ENCODE assay signal across 8 cellular contexts in genomic region chr1:208243851-208244583, GRCh38. TPM values are rescaled to one million over a fixed set of nuclear protein-coding genes. Genes with fewer than 3 reads are reported as not detected.
A peak's percentile ranks its signal among the peaks of the same experiment; 100 is the strongest.
DNase-seq lines count a peak whose midpoint lies in the region; ATAC-seq, FAIRE-seq and TF ChIP-seq lines count a peak whose summit lies in the region.

TSS of gene PLXNA2 (minus strand) at chr1:208244384. CDS start at chr1:208217922, 26,462 bp downstream.

- 0 to 1% (median 1%) methylated on average over 34 to 84 of the region's 84 CpGs for WGBS in heart left ventricle, 4 donors
- WGBS in trophoblast cell (ENCODE audit: extremely low coverage, insufficient coverage, insufficient read length) = no CpG with 5 or more reads among the region's 84 CpGs

- H3K4me2 ChIP-seq in trophoblast cell (ENCODE audit: low read length) = peak within 1 kb of the TSS; percentile 89

- H3K27me3 ChIP-seq in ACC112 (ENCODE audit: insufficient read depth, low read length) (no peaks in the 10 kb centered on the region), heart left ventricle (peaks cover 0 to 14% (median 0%) of the 10 kb centered on the region in 9 donors), trophoblast cell (ENCODE audit: insufficient read depth, low read length) (no peaks in the 10 kb centered on the region)

- H3K4ac ChIP-seq in trophoblast cell (ENCODE audit: low read depth, low read length) = peak within 1 kb of the TSS; percentile 97

- TF ChIP-seq POLR2A in heart left ventricle (IDR thresholded peaks at IDR 0.05) = peak in 1 of 2 donors; percentile 78

- ATAC-seq in GM19372 (IDR thresholded peaks at IDR 0.05; ENCODE audit: low read depth, unreplicated experiment) (peak; percentile 56), heart left ventricle (peak; percentile 48 to 89 (median 84))

- H3K79me2 ChIP-seq in ACC112 (ENCODE audit: control insufficient read depth, insufficient read depth, low read length, unreplicated experiment) = peaks cover 53% of the 10 kb centered on the region
- peaks cover 25% of the 10 kb centered on the region for H3K79me2 ChIP-seq in trophoblast cell (ENCODE audit: control insufficient read depth, insufficient read depth, low read length, poor library complexity)

- peak within 1 kb of the TSS; percentile 50 for H2AK5ac ChIP-seq in trophoblast cell (ENCODE audit: low read length)

- peak within 1 kb of the TSS; percentile 91 for H3K18ac ChIP-seq in trophoblast cell (ENCODE audit: low read length)

- peak within 1 kb of the TSS; percentile 98 for H3K4me3 ChIP-seq in ACC112 (ENCODE audit: low read depth, low read length)
- peak within 1 kb of the TSS; percentile 66 to 98 (median 88) for H3K4me3 ChIP-seq in heart left ventricle
- peak within 1 kb of the TSS; percentile 82 for H3K4me3 ChIP-seq in trophoblast cell (ENCODE audit: low read depth, low read length)

- no peak within 1 kb of the TSS for H4K12ac ChIP-seq in trophoblast cell (ENCODE audit: low read depth, low read length)

- peak; percentile 89 for DNase-seq in NCI-H1092 treated with DMSO at 0.1 percent for 48 hours (lab: John Stamatoyannopoulos, UW)
- peak; percentile 30 for DNase-seq in T follicular helper cell (ENCODE audit: low read depth)
- peak; percentile 66 for DNase-seq in amniotic epithelial cell (ENCODE audit: low read depth)
- peak; percentile 87 to 92 (median 89) for DNase-seq in heart left ventricle
- peak; percentile 40 to 60 for DNase-seq in trophoblast cell
- peak; percentile 72 for DNase-seq in urothelium cell line (ENCODE audit: low spot score)

- H4K91ac ChIP-seq in trophoblast cell (ENCODE audit: low read depth, low read length) = peak within 1 kb of the TSS; percentile 70

- no peaks in the 10 kb centered on the region for H3K36me3 ChIP-seq in ACC112 (ENCODE audit: insufficient read depth, low read length)
- H3K36me3 ChIP-seq in heart left ventricle = no peaks in the 10 kb centered on the region
- H3K36me3 ChIP-seq in trophoblast cell (ENCODE audit: control insufficient read depth in 1 of 2, insufficient read depth in 2 of 2, low read length in 2 of 2) = peaks cover 4 to 8% of the 10 kb centered on the region in 2 experiments

- H3K4me1 ChIP-seq in ACC112 (ENCODE audit: control insufficient read depth, insufficient read depth, low read length, unreplicated experiment) (peaks cover 33% of the 10 kb centered on the region), heart left ventricle (peaks cover 0 to 65% (median 37%) of the 10 kb centered on the region in 12 donors), trophoblast cell (ENCODE audit: control insufficient read depth in 1 of 2, insufficient read depth in 2 of 2, low read length in 2 of 2) (peaks cover 22 to 38% of the 10 kb centered on the region in 2 experiments)

- H3K9ac ChIP-seq in trophoblast cell (ENCODE audit: low read length) = peak within 1 kb of the TSS; percentile 96

- H4K8ac ChIP-seq in trophoblast cell (ENCODE audit: low read depth, low read length) = peak within 1 kb of the TSS; percentile 71

- intact Hi-C loops in heart left ventricle (cut with DNase I) = loop anchor here in 8 of 10 donors (1.0 to 10.0 kb wide), 11 partner anchors 42 to 359 kb away; no protein-coding TSS in a partner anchor

- H3K79me1 ChIP-seq in trophoblast cell (ENCODE audit: low read length) = peaks cover 20% of the 10 kb centered on the region

- H2BK5ac ChIP-seq in trophoblast cell (ENCODE audit: low read depth, low read length, poor library complexity) = peak within 1 kb of the TSS; percentile 85

- no peaks in the 10 kb centered on the region for H3K9me3 ChIP-seq in heart left ventricle
- H3K9me3 ChIP-seq in trophoblast cell (ENCODE audit: insufficient read depth, low read depth, low read length) = no peaks in the 10 kb centered on the region

- H2AFZ ChIP-seq in ACC112 (ENCODE audit: low read length, unreplicated experiment) (peak within 1 kb of the TSS; percentile 91), trophoblast cell (ENCODE audit: insufficient read depth, low read length, poor library complexity) (peak within 1 kb of the TSS; percentile 63)

- no peak within 1 kb of the TSS for H3K23ac ChIP-seq in trophoblast cell (ENCODE audit: low read length)

- FAIRE-seq in urothelium cell line (lab: Jason Lieb, UNC) = no peak

- no peak for TF ChIP-seq CTCF in heart left ventricle (IDR thresholded peaks at IDR 0.05)

- H3K27ac ChIP-seq in ACC112 (ENCODE audit: low read depth, low read length) = peak within 1 kb of the TSS; percentile 59
- peak within 1 kb of the TSS; percentile 74 to 98 (median 92) for H3K27ac ChIP-seq in heart left ventricle
- peak within 1 kb of the TSS; percentile 82 for H3K27ac ChIP-seq in trophoblast cell (ENCODE audit: low read depth, low read length)

- H2BK120ac ChIP-seq in trophoblast cell (ENCODE audit: insufficient read depth, low read length, poor library complexity) = peak within 1 kb of the TSS; percentile 77

- H2BK12ac ChIP-seq in trophoblast cell (ENCODE audit: low read length) = peak within 1 kb of the TSS; percentile 68

- H3K14ac ChIP-seq in trophoblast cell (ENCODE audit: low read length) = peak within 1 kb of the TSS; percentile 87

RNA-seq across cellular contexts. Expression of gene PLXNA2, which starts in this region (rescaled TPM):
- total RNA-seq in heart left ventricle = 10 to 100 TPM; 13.3 to 28.2 (median 18.4) TPM
- 10 to 100 TPM in 1 of 2 donors, 1 to 10 TPM in 1; 9.2 to 10.5 TPM for polyA plus RNA-seq in heart left ventricle
- 35.3 and 35.7 TPM in 2 replicates for polyA plus RNA-seq in trophoblast cell (2013)

Comparison
In these comparisons a context has a peak if more than half of its experiments do, and no peak if none do; other contexts are left out.
1. Peak in every context shown above with its lines: DNase-seq, ATAC-seq, H3K4me3 ChIP-seq and H3K27ac ChIP-seq.
2. DNase-seq: peak in every context shown above with its lines; median percentile 89 in NCI-H1092 treated with DMSO at 0.1 percent for 48 hours; 89 in heart left ventricle; 72 in urothelium cell line; 66 in amniotic epithelial cell; 50 in trophoblast cell; 30 in T follicular helper cell.